In genomic region chr4:16707874-16708273, GRCh38 we compare ENCODE assay signal across 11 cellular contexts.
"Had no signal": no experiment of that assay in that cellular context is flagged by ENCODE, and none has a peak within 500 bp of the region (broad histone marks: within the 10 kb centered on the region; RNA-seq: fewer than 3 reads in every experiment).

No MANE protein-coding gene starts in this region.

- H3K27me3 ChIP-seq: breast epithelium, thyroid gland, uterus had no signal

- H3K27ac Mint-ChIP-seq: activated naive CD4-positive, alpha-beta T cell treated with anti-CD3 and anti-CD28 coated beads, Interleukin-2, amount 10 ng/mL, durations not matched to agents 7 days and 5 days; activated T-helper 17 cell treated with anti-CD3 and anti-CD28 coated beads, Interleukin-2, amount 50 U/mL, for 72 hours; mesothelial cell of epicardium; T-cell; WTC11 had no signal

- ATAC-seq: activated T-helper 17 cell treated with anti-CD3 and anti-CD28 coated beads, Interleukin-2, amount 50 U/mL, for 72 hours; T-cell; WTC11 had no signal

- H3K27ac ChIP-seq: breast epithelium, thyroid gland, uterus had no signal

- H3K27me3 Mint-ChIP-seq: activated naive CD4-positive, alpha-beta T cell treated with anti-CD3 and anti-CD28 coated beads, Interleukin-2, amount 10 ng/mL, durations not matched to agents 7 days and 5 days had no signal

- H3K4me3 Mint-ChIP-seq: activated naive CD4-positive, alpha-beta T cell treated with anti-CD3 and anti-CD28 coated beads, Interleukin-2, amount 10 ng/mL, durations not matched to agents 7 days and 5 days; activated T-helper 17 cell treated with anti-CD3 and anti-CD28 coated beads, Interleukin-2, amount 50 U/mL, for 72 hours; mesothelial cell of epicardium; T-cell; WTC11 had no signal

- DNase-seq: activated CD4-positive, alpha-beta T cell treated with anti-CD3 and anti-CD28 coated beads for 48 hours; activated naive CD4-positive, alpha-beta T cell treated with anti-CD3 and anti-CD28 coated beads, Interleukin-2, amount 10 ng/mL, durations not matched to agents 7 days and 5 days; amniotic stem cell; hippocampal formation; T-cell; thyroid gland; uterus had no signal

- H3K4me3 ChIP-seq: breast epithelium, thyroid gland, uterus had no signal

- H3K9me3 Mint-ChIP-seq: activated naive CD4-positive, alpha-beta T cell treated with anti-CD3 and anti-CD28 coated beads, Interleukin-2, amount 10 ng/mL, durations not matched to agents 7 days and 5 days; mesothelial cell of epicardium had no signal

- H3K4me1 ChIP-seq: breast epithelium, thyroid gland had no signal

- H3K4me1 Mint-ChIP-seq: activated naive CD4-positive, alpha-beta T cell treated with anti-CD3 and anti-CD28 coated beads, Interleukin-2, amount 10 ng/mL, durations not matched to agents 7 days and 5 days; activated T-helper 17 cell treated with anti-CD3 and anti-CD28 coated beads, Interleukin-2, amount 50 U/mL, for 72 hours; mesothelial cell of epicardium; T-cell had no signal

- H3K36me3 ChIP-seq: breast epithelium, thyroid gland, uterus had no signal

- H3K36me3 Mint-ChIP-seq: activated naive CD4-positive, alpha-beta T cell treated with anti-CD3 and anti-CD28 coated beads, Interleukin-2, amount 10 ng/mL, durations not matched to agents 7 days and 5 days; mesothelial cell of epicardium; T-cell had no signal

- H3K9me3 ChIP-seq: breast epithelium, thyroid gland, uterus had no signal
